Comparison of ENCODE assay signal across 21 cellular contexts in genomic region chr2:32745675-32746074, GRCh38.
"Had no signal": no experiment of that assay in that cellular context is flagged by ENCODE, and none has a peak within 500 bp of the region (broad histone marks: within the 10 kb centered on the region; RNA-seq: fewer than 3 reads in every experiment).

No MANE protein-coding gene starts in this region.

- H3K27ac ChIP-seq: coronary artery, esophagus muscularis mucosa, left lung, pancreas, sigmoid colon, testis, tibial artery had no signal

- H3K9me3 ChIP-seq: esophagus muscularis mucosa, left lung, pancreas, sigmoid colon, testis, tibial artery had no signal

- H3K27me3 ChIP-seq: esophagus muscularis mucosa, left lung, pancreas, sigmoid colon, testis, tibial artery had no signal

- H3K27me3 Mint-ChIP-seq: memory B cell, type B pancreatic cell had no signal

- H3K4me1 ChIP-seq: left lung, pancreas, sigmoid colon, testis had no signal

- DNase-seq: dermis blood vessel endothelial cell; effector memory CD4-positive, alpha-beta T cell; glutamatergic neuron; left lung; natural killer cell; occipital lobe; pancreas; retina; sigmoid colon; stimulated activated CD4-positive, alpha-beta T cell treated with anti-CD3 and anti-CD28 coated beads, Interleukin-2, amount 100 ng/mL, for 24 hours; stimulated activated CD4-positive, alpha-beta T cell treated with anti-CD3 and anti-CD28 coated beads, Interleukin-4, amount 100 ng/mL, for 24 hours; stimulated activated naive CD8-positive, alpha-beta T cell treated with anti-CD3 and anti-CD28 coated beads, Interleukin-15, Interleukin-2, amounts not matched to agents 100 U/mL and 50 U/mL, for 24 hours; substantia nigra; testis; tibial artery had no signal

- H3K36me3 Mint-ChIP-seq: natural killer cell had no signal

- H3K4me3 Mint-ChIP-seq: memory B cell; natural killer cell; stimulated activated effector memory CD8-positive, alpha-beta T cell treated with anti-CD3 and anti-CD28 coated beads, Interleukin-12 subunit alpha, Interleukin-12 subunit beta, amount 100 ng/mL, for 72 hours; type B pancreatic cell had no signal

- H3K9me3 Mint-ChIP-seq: natural killer cell; stimulated activated effector memory CD8-positive, alpha-beta T cell treated with anti-CD3 and anti-CD28 coated beads, Interleukin-12 subunit alpha, Interleukin-12 subunit beta, amount 100 ng/mL, for 72 hours had no signal

- H3K27ac Mint-ChIP-seq: memory B cell; natural killer cell; stimulated activated effector memory CD8-positive, alpha-beta T cell treated with anti-CD3 and anti-CD28 coated beads, Interleukin-12 subunit alpha, Interleukin-12 subunit beta, amount 100 ng/mL, for 72 hours; type B pancreatic cell had no signal

- ATAC-seq: left lung, natural killer cell, pancreas had no signal

- H3K4me3 ChIP-seq: coronary artery, esophagus muscularis mucosa, left lung, lung, pancreas, sigmoid colon, testis, tibial artery had no signal

- H3K36me3 ChIP-seq: pancreas had no signal

- H3K4me1 Mint-ChIP-seq: memory B cell; stimulated activated effector memory CD8-positive, alpha-beta T cell treated with anti-CD3 and anti-CD28 coated beads, Interleukin-12 subunit alpha, Interleukin-12 subunit beta, amount 100 ng/mL, for 72 hours had no signal
